ENCODE assay signal across 1 cellular context in the genomic region with DNA sequence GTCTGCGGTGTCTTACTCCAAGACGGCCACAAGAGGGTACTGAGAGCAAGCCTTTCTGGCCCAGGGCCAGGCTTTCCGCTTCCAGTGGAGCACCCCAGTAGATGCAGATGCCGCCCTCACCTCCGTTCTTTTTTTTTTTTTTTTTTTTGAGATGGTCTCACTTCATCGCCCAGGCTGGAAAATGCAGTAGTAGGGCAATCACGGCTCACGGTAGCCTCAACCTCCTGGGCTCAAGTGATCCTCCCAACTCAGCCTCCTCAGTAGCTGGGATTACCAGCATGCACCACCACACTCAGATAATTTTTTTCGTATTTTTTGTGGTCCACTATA.
TF ChIP-seq lines count a peak whose summit lies in the region.

No MANE protein-coding gene starts in this region.

TF ChIP-seq in IMR-90, 13 proteins besides CTCF, POLR2A, EP300 and RAD21:
- peak; percentile 71 for TF ChIP-seq SMC3 (IDR thresholded peaks at IDR 0.05; ENCODE audit: low read depth, low read length)
- TF ChIP-seq, protein P1, sequence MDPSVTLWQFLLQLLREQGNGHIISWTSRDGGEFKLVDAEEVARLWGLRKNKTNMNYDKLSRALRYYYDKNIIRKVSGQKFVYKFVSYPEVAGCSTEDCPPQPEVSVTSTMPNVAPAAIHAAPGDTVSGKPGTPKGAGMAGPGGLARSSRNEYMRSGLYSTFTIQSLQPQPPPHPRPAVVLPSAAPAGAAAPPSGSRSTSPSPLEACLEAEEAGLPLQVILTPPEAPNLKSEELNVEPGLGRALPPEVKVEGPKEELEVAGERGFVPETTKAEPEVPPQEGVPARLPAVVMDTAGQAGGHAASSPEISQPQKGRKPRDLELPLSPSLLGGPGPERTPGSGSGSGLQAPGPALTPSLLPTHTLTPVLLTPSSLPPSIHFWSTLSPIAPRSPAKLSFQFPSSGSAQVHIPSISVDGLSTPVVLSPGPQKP (IDR thresholded peaks at IDR 0.05; ENCODE audit: borderline replicate concordance, low read depth, low read length) = no peak
TF ChIP-seq in IMR-90: peak in this region for 1.
